8 cellular contexts compared by ENCODE assay signal in the genomic region with DNA sequence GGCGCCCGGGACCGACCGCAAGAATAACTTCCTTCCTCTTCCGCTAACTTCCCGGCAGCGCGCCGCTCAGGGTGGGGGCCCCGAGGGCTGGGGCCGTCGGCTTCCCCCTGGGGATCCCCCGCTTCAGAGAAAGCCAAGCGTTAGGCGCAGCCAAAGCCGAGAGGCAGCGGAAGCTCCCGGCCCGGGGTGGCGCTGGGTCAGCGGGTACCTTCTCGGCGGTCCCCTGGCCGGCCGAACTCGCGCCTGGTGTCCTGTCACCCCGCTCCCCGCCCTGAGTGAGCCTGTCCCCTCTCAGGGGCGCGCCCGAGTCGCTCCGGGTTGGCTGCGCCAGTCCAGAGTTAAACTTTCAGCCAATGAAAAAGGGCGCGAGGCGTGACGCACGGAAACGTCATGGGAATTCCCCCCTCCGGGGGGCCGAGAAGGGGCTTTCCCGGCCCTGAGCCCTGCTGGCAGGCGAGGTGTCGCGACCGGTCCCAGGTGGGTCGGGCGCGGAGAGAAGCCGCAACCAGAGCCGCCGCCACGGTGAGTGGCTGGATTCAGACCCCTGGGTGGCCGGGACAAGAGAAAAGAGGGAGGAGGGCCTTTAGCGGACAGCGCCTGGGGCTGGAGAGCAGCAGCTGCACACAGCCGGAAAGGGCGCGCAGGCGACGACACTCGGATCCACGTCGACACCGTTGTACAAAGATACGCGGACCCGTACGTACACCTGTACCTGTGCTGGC. TPM values are rescaled to one million over a fixed set of nuclear protein-coding genes. Genes with fewer than 3 reads are reported as not detected.
DNase-seq lines count a peak whose midpoint lies in the region; ATAC-seq and TF ChIP-seq lines count a peak whose summit lies in the region.

No MANE protein-coding gene starts in this region.

- H3K27ac ChIP-seq in mesenchymal stem cell (ENCODE audit: low read length, poor library complexity, severe bottlenecking): peak overlapping the region; percentile 24

- DNase-seq in BE2C (peak; percentile 89), NCI-H82 treated with DMSO at 0.1 percent for 48 hours (lab: John Stamatoyannopoulos, UW; ENCODE audit: unreplicated experiment) (peak; percentile 35), mesenchymal stem cell (peak; percentile 99)
- DNase-seq in activated CD8-positive, alpha-beta memory T cell treated with anti-CD3 and anti-CD28 coated beads for 1 hour (ENCODE audit: extremely low read depth in 1 of 2, low read depth in 1 of 2): peak; percentile 97 to 98
- DNase-seq in effector CD8-positive, alpha-beta T cell (lab: John Stamatoyannopoulos, UW): peak; percentile 99
- DNase-seq in stimulated activated CD8-positive, alpha-beta memory T cell treated with anti-CD3 and anti-CD28 coated beads, Interleukin-12 subunit alpha, Interleukin-12 subunit beta, amount 100 ng/mL, for 24 hours (ENCODE audit: extremely low read depth): peak; percentile 97

- WGBS in mesenchymal stem cell: under 1% methylated on average over 71 of the region's 71 CpGs

- H3K14ac ChIP-seq in mesenchymal stem cell (ENCODE audit: low read length in 2 of 2): peak overlapping the region in 1 of 2 experiments; percentile 96

- TF ChIP-seq CTCF in BE2C (IDR thresholded peaks at IDR 0.05; ENCODE audit: low read depth, low read length): no peak; the same call in 1 of the 2 replicates

- peak overlapping the region; percentile 59 for H4K8ac ChIP-seq in mesenchymal stem cell (ENCODE audit: low read length)

- peak overlapping the region; percentile 78 for H3K4me2 ChIP-seq in mesenchymal stem cell (ENCODE audit: low read length, poor library complexity, severe bottlenecking)

- no peaks in the 10 kb centered on the region for H3K27me3 ChIP-seq in BE2C
- peaks cover 0 to 8% of the 10 kb centered on the region in 2 experiments for H3K27me3 ChIP-seq in mesenchymal stem cell (ENCODE audit: control insufficient read depth in 1 of 2, insufficient read depth in 1 of 2, low read length in 2 of 2)

- H2AFZ ChIP-seq in mesenchymal stem cell (ENCODE audit: low read depth, low read length): peak overlapping the region; percentile 69

- H3K9me3 ChIP-seq in BE2C: no peaks in the 10 kb centered on the region
- no peaks in the 10 kb centered on the region for H3K9me3 ChIP-seq in mesenchymal stem cell (ENCODE audit: control insufficient read depth, low read length)

- H2BK12ac ChIP-seq in mesenchymal stem cell (ENCODE audit: low read length in 2 of 2): peak overlapping the region in 1 of 2 experiments; percentile 94

- H3K4me3 ChIP-seq in BE2C (ENCODE audit: low read depth, low read length) (peak overlapping the region; percentile 68), mesenchymal stem cell (ENCODE audit: insufficient read depth in 1 of 2, low read depth in 1 of 2, low read length in 2 of 2) (peak overlapping the region; percentile 76 to 92)

- no peak overlapping the region for H2BK120ac ChIP-seq in mesenchymal stem cell (ENCODE audit: low read depth, low read length)

- H3K36me3 ChIP-seq in BE2C (no peaks in the 10 kb centered on the region), mesenchymal stem cell (ENCODE audit: control insufficient read depth in 1 of 2, insufficient read depth in 2 of 2, low read depth in 1 of 2, low read length in 2 of 2) (peaks cover 11 to 24% of the 10 kb centered on the region in 2 experiments)

- H3K9ac ChIP-seq in mesenchymal stem cell (ENCODE audit: low read length): peak overlapping the region; percentile 90

- peak overlapping the region in 1 of 2 experiments; percentile 76 for H3K4ac ChIP-seq in mesenchymal stem cell (ENCODE audit: low read depth in 1 of 2, low read length in 2 of 2)

- H4K91ac ChIP-seq in mesenchymal stem cell (ENCODE audit: low read length): no peak overlapping the region

- H3K18ac ChIP-seq in mesenchymal stem cell (ENCODE audit: low read depth in 1 of 2, low read length in 2 of 2): peak overlapping the region; percentile 37 to 95

- peak overlapping the region in 1 of 2 experiments; percentile 95 for H3K23ac ChIP-seq in mesenchymal stem cell (ENCODE audit: low read length in 2 of 2)

- peaks cover 17% of the 10 kb centered on the region for H3K79me1 ChIP-seq in mesenchymal stem cell (replicated peaks; ENCODE audit: low read length, poor library complexity, severe bottlenecking)

- H2BK5ac ChIP-seq in mesenchymal stem cell (ENCODE audit: low read depth, low read length, poor library complexity, severe bottlenecking): no peak overlapping the region

- ATAC-seq in GM18909 (IDR thresholded peaks at IDR 0.05; ENCODE audit: poor library complexity, unreplicated experiment): peak; percentile 83
- peak; percentile 78 for ATAC-seq in HG03159 (IDR thresholded peaks at IDR 0.05; ENCODE audit: unreplicated experiment)

- H3K4me1 ChIP-seq in BE2C: no peaks in the 10 kb centered on the region
- peaks cover 30% of the 10 kb centered on the region for H3K4me1 ChIP-seq in mesenchymal stem cell (ENCODE audit: control insufficient read depth, insufficient read depth, low read depth, low read length)

- peak overlapping the region; percentile 93 for H2BK15ac ChIP-seq in mesenchymal stem cell (ENCODE audit: low read depth, poor library complexity, severe bottlenecking)

- no peak overlapping the region for H2AK5ac ChIP-seq in mesenchymal stem cell (ENCODE audit: low read length, severe bottlenecking)

RNA-seq across cellular contexts. Expression of a gene that starts 1.3 kb away (rescaled TPM):
- 13.1 TPM for polyA plus RNA-seq in BE2C (2012; ENCODE audit: insufficient read depth, insufficient read length, low read depth)
- 11.8 TPM for polyA plus RNA-seq in mesenchymal stem cell (2013, experiment 1 of 2)
- 11.2 TPM for polyA plus RNA-seq in mesenchymal stem cell (2013, experiment 2 of 2)

RNA-seq across cellular contexts. Expression of a gene that starts 24.3 kb away (rescaled TPM):
- 177 TPM for polyA plus RNA-seq in BE2C (2012; ENCODE audit: insufficient read depth, insufficient read length, low read depth)
- 2.6 TPM for polyA plus RNA-seq in mesenchymal stem cell (2013, experiment 1 of 2)
- polyA plus RNA-seq in mesenchymal stem cell (2013, experiment 2 of 2): 2.2 TPM

RNA-seq across cellular contexts. Expression of a gene that starts 26.4 kb away (rescaled TPM):
- polyA plus RNA-seq in BE2C (2012; ENCODE audit: insufficient read depth, insufficient read length, low read depth): 164 TPM
- polyA plus RNA-seq in mesenchymal stem cell (2013, experiment 1 of 2): 7.3 TPM
- 7.5 TPM for polyA plus RNA-seq in mesenchymal stem cell (2013, experiment 2 of 2)

RNA-seq across cellular contexts. Expression of a gene that starts 38.1 kb away (rescaled TPM):
- 128 TPM for polyA plus RNA-seq in BE2C (2012; ENCODE audit: insufficient read depth, insufficient read length, low read depth)
- 77.8 TPM for polyA plus RNA-seq in mesenchymal stem cell (2013, experiment 1 of 2)
- polyA plus RNA-seq in mesenchymal stem cell (2013, experiment 2 of 2): 80.7 TPM

RNA-seq across cellular contexts. Expression of a gene that starts 57.1 kb away (rescaled TPM):
- 1.0 TPM for polyA plus RNA-seq in BE2C (2012; ENCODE audit: insufficient read depth, insufficient read length, low read depth)
- not detected for polyA plus RNA-seq in mesenchymal stem cell (2013, experiment 1 of 2)
- 0.03 TPM for polyA plus RNA-seq in mesenchymal stem cell (2013, experiment 2 of 2)

Comparison
In these comparisons a context has a peak if more than half of its experiments do, and no peak if none do; other contexts are left out.
1. Peak in every context shown above with its lines: DNase-seq, ATAC-seq, H3K4me3 ChIP-seq and H3K27ac ChIP-seq.
2. DNase-seq: peak in every context shown above with its lines; median percentile 99 in effector CD8-positive, alpha-beta T cell; 99 in mesenchymal stem cell; 98 in activated CD8-positive, alpha-beta memory T cell treated with anti-CD3 and anti-CD28 coated beads for 1 hour; 97 in stimulated activated CD8-positive, alpha-beta memory T cell treated with anti-CD3 and anti-CD28 coated beads, Interleukin-12 subunit alpha, Interleukin-12 subunit beta, amount 100 ng/mL, for 24 hours; 89 in BE2C; 35 in NCI-H82 treated with DMSO at 0.1 percent for 48 hours.